ENCODE assay signal across 8 cellular contexts in the genomic region with DNA sequence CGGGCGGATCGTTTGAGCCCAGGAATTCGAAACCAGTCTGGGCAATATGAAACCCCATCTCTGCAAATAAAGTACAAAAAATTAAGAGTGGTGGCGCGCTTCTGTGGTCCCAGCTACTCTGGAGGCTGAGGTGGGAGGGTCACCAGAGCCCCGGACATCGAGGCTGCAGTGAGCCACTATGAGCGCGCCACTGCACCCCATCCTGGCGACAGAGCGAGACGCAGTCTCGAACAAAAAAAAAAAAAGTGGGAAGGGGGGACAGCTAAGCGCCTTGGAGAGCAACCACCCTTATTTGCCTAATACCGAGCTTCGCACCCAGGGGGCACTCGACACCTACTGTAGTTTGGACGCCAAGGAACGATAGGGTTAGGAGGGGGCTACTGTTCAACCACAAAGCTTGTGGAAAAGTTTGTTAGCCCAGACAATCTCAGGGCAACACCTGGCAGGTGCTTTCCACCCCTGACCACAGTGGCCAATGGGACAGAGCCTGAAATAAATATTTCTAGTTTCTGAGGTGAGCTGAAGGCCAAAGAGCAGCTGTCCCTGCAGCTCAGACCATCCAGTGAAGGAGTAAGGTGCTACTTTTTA. TPM values are rescaled to one million over a fixed set of nuclear protein-coding genes. Genes with fewer than 3 reads are reported as not detected.
DNase-seq lines count a peak whose midpoint lies in the region; ATAC-seq, FAIRE-seq and TF ChIP-seq lines count a peak whose summit lies in the region.

No MANE protein-coding gene starts in this region.

- DNase-seq in DMS 273 treated with DMSO at 0.1 percent for 48 hours (lab: John Stamatoyannopoulos, UW) (peak; percentile 54), RCC 7860 (ENCODE audit: low spot score) (peak; percentile 60), fibroblast of the conjunctiva (ENCODE audit: low read depth) (peak; percentile 62), suprapubic skin (ENCODE audit: low spot score in 2 of 2) (peak; percentile 81 to 85)
- peak; percentile 52 for DNase-seq in activated effector memory CD4-positive, alpha-beta T cell treated with Interleukin-2 at 50 U/mL for 16 hours
- DNase-seq in natural killer cell treated with Interleukin-12 subunit alpha and Interleukin-12 subunit beta and Interleukin-15 and Interleukin-18, amount 100 ng/mL, for 72 hours (ENCODE audit: low spot score) = peak; percentile 63

- H3K9me3 Mint-ChIP-seq in natural killer cell treated with Interleukin-12 subunit alpha and Interleukin-12 subunit beta and Interleukin-15 and Interleukin-18, amount 100 ng/mL, for 72 hours = no peaks in the 10 kb centered on the region

- H3K4me3 ChIP-seq in suprapubic skin = peak overlapping the region; percentile 61

- no peak for FAIRE-seq in RCC 7860 (lab: Jason Lieb, UNC)

- H3K4me3 Mint-ChIP-seq in natural killer cell treated with Interleukin-12 subunit alpha and Interleukin-12 subunit beta and Interleukin-15 and Interleukin-18, amount 100 ng/mL, for 72 hours = peak overlapping the region; percentile 100

- TF ChIP-seq CTCF in LNCAP (IDR thresholded peaks at IDR 0.05) (peak; percentile 69), suprapubic skin (IDR thresholded peaks at IDR 0.05) (peak; percentile 72 to 77)

- no peak for TF ChIP-seq POLR2A in suprapubic skin (IDR thresholded peaks at IDR 0.05)

- H3K36me3 ChIP-seq in suprapubic skin = peaks cover 57% of the 10 kb centered on the region

- H3K36me3 Mint-ChIP-seq in natural killer cell treated with Interleukin-12 subunit alpha and Interleukin-12 subunit beta and Interleukin-15 and Interleukin-18, amount 100 ng/mL, for 72 hours = peaks cover 24% of the 10 kb centered on the region

- no peaks in the 10 kb centered on the region for H3K27me3 ChIP-seq in suprapubic skin

- TF ChIP-seq EP300 in suprapubic skin (IDR thresholded peaks at IDR 0.05) = no peak

- no peaks in the 10 kb centered on the region for H3K9me3 ChIP-seq in suprapubic skin

- peak overlapping the region; percentile 92 to 97 for H3K27ac Mint-ChIP-seq in natural killer cell treated with Interleukin-12 subunit alpha and Interleukin-12 subunit beta and Interleukin-15 and Interleukin-18, amount 100 ng/mL, for 72 hours

- peak overlapping the region; percentile 81 for H3K27ac ChIP-seq in suprapubic skin

- H3K4me1 Mint-ChIP-seq in natural killer cell treated with Interleukin-12 subunit alpha and Interleukin-12 subunit beta and Interleukin-15 and Interleukin-18, amount 100 ng/mL, for 72 hours (ENCODE audit: low read depth in 2 of 2) = peaks cover 35 to 36% of the 10 kb centered on the region in 2 donors

- peaks cover 17% of the 10 kb centered on the region for H3K4me1 ChIP-seq in suprapubic skin

- under 1% methylated on average over 20 of the region's 20 CpGs for WGBS in suprapubic skin

- no peaks in the 10 kb centered on the region for H3K27me3 Mint-ChIP-seq in natural killer cell treated with Interleukin-12 subunit alpha and Interleukin-12 subunit beta and Interleukin-15 and Interleukin-18, amount 100 ng/mL, for 72 hours

- ATAC-seq in GM21786 (IDR thresholded peaks at IDR 0.05; ENCODE audit: unreplicated experiment) = peak; percentile 49
- peak; percentile 46 to 57 for ATAC-seq in natural killer cell treated with Interleukin-12 subunit alpha and Interleukin-12 subunit beta and Interleukin-15 and Interleukin-18, amount 100 ng/mL, for 72 hours

RNA-seq across cellular contexts. Expression of a gene that starts 0.8 kb away (rescaled TPM):
- 10 to 100 TPM; 20.7 to 41.3 TPM for total RNA-seq in natural killer cell treated with Interleukin-12 subunit alpha and Interleukin-12 subunit beta and Interleukin-15 and Interleukin-18, amount 100 ng/mL, for 72 hours
- 1 to 10 TPM; 2.3 to 4.0 (median 3.6) TPM for total RNA-seq in suprapubic skin

RNA-seq across cellular contexts. Expression of a gene that starts 11.5 kb away (rescaled TPM):
- 10 to 100 TPM; 66.8 to 68.4 TPM for total RNA-seq in natural killer cell treated with Interleukin-12 subunit alpha and Interleukin-12 subunit beta and Interleukin-15 and Interleukin-18, amount 100 ng/mL, for 72 hours
- total RNA-seq in suprapubic skin = 10 to 100 TPM; 34.7 to 62.5 (median 44.3) TPM

RNA-seq across cellular contexts. Expression of a gene that starts 16.4 kb away (rescaled TPM):
- 100 to 1,000 TPM in 1 of 2 donors, 10 to 100 TPM in 1; 83.4 to 126 TPM for total RNA-seq in natural killer cell treated with Interleukin-12 subunit alpha and Interleukin-12 subunit beta and Interleukin-15 and Interleukin-18, amount 100 ng/mL, for 72 hours
- total RNA-seq in suprapubic skin = 10 to 100 TPM; 41.1 to 54.0 (median 46.0) TPM

RNA-seq across cellular contexts. Expression of a gene that starts 25.7 kb away (rescaled TPM):
- total RNA-seq in natural killer cell treated with Interleukin-12 subunit alpha and Interleukin-12 subunit beta and Interleukin-15 and Interleukin-18, amount 100 ng/mL, for 72 hours = 1 to 10 TPM in 1 of 2 donors, under 1 TPM in 1; 0.71 to 1.6 TPM
- total RNA-seq in suprapubic skin = 1 to 10 TPM; 1.2 to 8.8 (median 3.2) TPM

RNA-seq across cellular contexts. Expression of a gene that starts 30.8 kb away (rescaled TPM):
- 10 to 100 TPM; 52.9 to 67.3 TPM for total RNA-seq in natural killer cell treated with Interleukin-12 subunit alpha and Interleukin-12 subunit beta and Interleukin-15 and Interleukin-18, amount 100 ng/mL, for 72 hours
- 10 to 100 TPM; 87.9 to 97.0 (median 91.1) TPM for total RNA-seq in suprapubic skin

Comparison
In these comparisons a context has a peak if more than half of its experiments do, and no peak if none do; other contexts are left out.
1. Peak in every context shown above with its lines: DNase-seq, ATAC-seq, H3K4me3 ChIP-seq and H3K27ac ChIP-seq.
2. RNA of a gene that starts 0.8 kb away (total RNA-seq): 20.7 to 41.3 TPM in natural killer cell treated with Interleukin-12 subunit alpha and Interleukin-12 subunit beta and Interleukin-15 and Interleukin-18, amount 100 ng/mL, for 72 hours; 2.3 to 4.0 TPM in suprapubic skin; every median in the first group is over 4 times any median in the second.